In the genomic region with DNA sequence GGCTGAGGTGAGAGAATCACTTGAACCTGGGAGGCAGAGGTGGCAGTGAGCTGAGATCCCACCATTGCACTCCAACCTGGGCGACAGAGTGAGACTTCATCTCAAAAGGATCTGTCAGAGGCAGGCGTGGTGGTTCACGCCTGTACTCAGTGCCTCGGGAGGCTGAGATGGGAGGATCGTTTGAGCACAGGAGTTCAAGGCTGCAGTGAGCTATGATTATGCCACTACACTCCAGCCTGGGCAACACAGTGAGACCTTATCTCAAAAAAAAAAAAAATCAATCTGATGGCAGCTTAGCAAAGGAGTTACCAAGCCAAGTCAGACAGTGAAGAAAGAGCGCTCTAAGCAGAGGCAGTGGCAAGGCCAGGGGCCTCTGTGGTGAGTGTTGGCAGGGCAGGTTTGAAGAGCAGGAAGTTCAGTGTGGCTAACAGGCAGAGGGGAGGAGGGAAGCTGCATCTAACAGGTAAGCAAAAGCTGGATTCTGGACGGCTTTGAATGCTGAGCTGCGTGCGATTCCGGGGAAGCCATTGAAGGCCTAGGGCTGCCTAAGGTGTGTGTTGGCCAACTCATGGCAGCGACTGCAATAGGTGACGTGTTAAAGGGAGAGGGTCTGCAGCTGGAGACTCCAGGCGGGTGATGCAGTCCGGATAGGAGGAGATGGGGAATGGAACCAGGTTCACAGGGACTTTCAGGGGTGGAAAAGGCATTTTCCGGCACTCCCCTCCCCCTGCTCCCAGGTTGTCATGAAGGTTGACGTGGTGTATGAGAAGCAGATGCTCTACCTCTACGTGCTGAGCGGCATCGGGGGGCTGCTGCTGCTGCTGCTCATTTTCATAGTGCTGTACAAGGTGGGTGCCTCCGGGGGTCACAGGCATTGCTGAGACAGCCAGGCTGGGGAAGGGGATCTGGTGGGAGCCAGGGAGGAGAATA, we compare ENCODE assay signal across 24 cellular contexts. TPM values are rescaled to one million over a fixed set of nuclear protein-coding genes. Genes with fewer than 3 reads are reported as not detected.
DNase-seq lines count a peak whose midpoint lies in the region; ATAC-seq, FAIRE-seq and TF ChIP-seq lines count a peak whose summit lies in the region.
"Had no signal": no experiment of that assay in that cellular context is flagged by ENCODE, and none has a peak within 500 bp of the region (broad histone marks: within the 10 kb centered on the region; RNA-seq: fewer than 3 reads in every experiment).

No MANE protein-coding gene starts in this region.

- no peak overlapping the region for H3K4me3 Mint-ChIP-seq in activated naive CD4-positive, alpha-beta T cell treated with anti-CD3 and anti-CD28 coated beads, Interleukin-2, amount 50 U/mL, for 24 hours
- H3K4me3 Mint-ChIP-seq in type B pancreatic cell = no peak overlapping the region
- H3K4me3 Mint-ChIP-seq: activated CD4-positive, alpha-beta memory T cell treated with anti-CD3 and anti-CD28 coated beads for 36 hours; H9 had no signal

- H3K79me2 ChIP-seq in Loucy (ENCODE audit: insufficient read depth, low read length) = no peaks in the 10 kb centered on the region; the same call in 1 of the 2 replicates
- no peaks in the 10 kb centered on the region for H3K79me2 ChIP-seq in H1 (ENCODE audit: control insufficient read depth in 1 of 2, insufficient read depth in 2 of 2, low read length in 2 of 2)

- no peak overlapping the region for H2BK20ac ChIP-seq in H1 (ENCODE audit: low read length)

- H3K4me2 ChIP-seq in Loucy (ENCODE audit: low read depth, low read length, poor library complexity, severe bottlenecking) (peak overlapping the region; percentile 24), H1 (ENCODE audit: insufficient read depth in 1 of 2, low read depth in 2 of 2, low read length in 2 of 2) (no peak overlapping the region)
- H3K4me2 ChIP-seq: KMS-11 had no signal

- no peaks in the 10 kb centered on the region for H3K9me2 ChIP-seq in Loucy (replicated peaks; ENCODE audit: low read depth, low read length)

- no peaks in the 10 kb centered on the region for H3K9me3 ChIP-seq in Loucy (ENCODE audit: insufficient read depth, low read depth, low read length)
- H3K9me3 ChIP-seq in H1 (ENCODE audit: insufficient read depth in 2 of 2, low read depth in 1 of 2, low read length in 1 of 2) = no peaks in the 10 kb centered on the region
- no peaks in the 10 kb centered on the region for H3K9me3 ChIP-seq in body of pancreas

- H4K20me1 ChIP-seq in Loucy (ENCODE audit: insufficient read depth, low read length, poor library complexity, severe bottlenecking) (no peaks in the 10 kb centered on the region), H1 (replicated peaks in 1 of 2; ENCODE audit: control insufficient read depth in 1 of 2, insufficient read depth in 2 of 2, low read length in 2 of 2) (no peaks in the 10 kb centered on the region)

- peak overlapping the region; percentile 60; the same call in 1 of the 2 replicates for H2BK12ac ChIP-seq in H1 (ENCODE audit: low read depth, low read length)

- H3K4me3 ChIP-seq in Loucy (ENCODE audit: low read length, poor library complexity, severe bottlenecking) (no peak overlapping the region), H1 (ENCODE audit: extremely low read depth in 1 of 4, insufficient read depth in 2 of 4, low read depth in 3 of 4, low read length in 4 of 4) (no peak overlapping the region), body of pancreas (no peak overlapping the region)
- H3K4me3 ChIP-seq: SK-N-MC had no signal

- no peak for TF ChIP-seq RAD21 in H1 (IDR thresholded peaks at IDR 0.05 in 1 of 2, conservative IDR thresholded peaks at IDR 0.05 in 1 of 2; ENCODE audit: low read depth in 2 of 2, low read length in 2 of 2)

- H3K27ac ChIP-seq in H1 (ENCODE audit: low read depth, low read length) (no peak overlapping the region), body of pancreas (no peak overlapping the region)
- H3K27ac ChIP-seq: KMS-11, SK-N-MC had no signal

- H3K14ac ChIP-seq in H1 (ENCODE audit: insufficient read length) = no peak overlapping the region

- no peak overlapping the region for H2BK5ac ChIP-seq in H1 (ENCODE audit: low read depth, low read length)

- H3K18ac ChIP-seq in H1 (ENCODE audit: extremely low read depth, low read length) = no peak overlapping the region

- H3K23me2 ChIP-seq in H1 (ENCODE audit: low read depth, low read length) = no peaks in the 10 kb centered on the region

- no peak overlapping the region for H4K5ac ChIP-seq in H1 (ENCODE audit: insufficient read length, low read depth, low read length)

- 90% methylated on average over 20 of the region's 20 CpGs; no CpG with 5 or more reads in 1 of the 2 experiments for WGBS in H1 (ENCODE audit: extremely low coverage in 1 of 2, insufficient coverage in 1 of 2, insufficient read length in 1 of 2, insufficient replicate concordance in 2 of 2, low coverage in 1 of 2, low lambda C conversion rate in 2 of 2, missing lambda C conversion rate in 1 of 2), 2 experiments
- 80% methylated on average over 16 to 20 of the region's 20 CpGs for WGBS in body of pancreas, 2 donors

- H2BK120ac ChIP-seq in H1 (replicated peaks; ENCODE audit: low read depth, low read length) = no peak overlapping the region

- FAIRE-seq in H1 (lab: Jason Lieb, UNC) = no peak

- POLR2A ChIA-PET in H1 (lab: Charles Lee; ENCODE audit: partially characterized antibody) = interaction anchor here (1.0 to 1.5 kb wide), 3 partner anchors 16 to 110 kb away, joined by 3 to 6 read pairs (median 3); a partner anchor contains a TSS

- no peak overlapping the region for H3K56ac ChIP-seq in H1 (replicated peaks; ENCODE audit: insufficient read length, low read depth, low read length)

- no peak for DNase-seq in activated naive CD4-positive, alpha-beta T cell treated with anti-CD3 and anti-CD28 coated beads, Interleukin-2, amount 50 U/mL, for 16 hours
- DNase-seq in H1 (ENCODE audit: low read depth in 1 of 2, low spot score in 2 of 2) (no peak), type B pancreatic cell (ENCODE audit: extremely low spot score, unreplicated experiment) (no peak), NCI-H345 treated with DMSO at 0.1 percent for 48 hours (lab: John Stamatoyannopoulos, UW; ENCODE audit: unreplicated experiment) (no peak), body of pancreas (no peak)
- DNase-seq: activated CD4-positive, alpha-beta memory T cell treated with anti-CD3 and anti-CD28 coated beads for 36 hours; activated T-cell treated with anti-CD3 and anti-CD28 coated beads, Interleukin-2, amount 50 U/mL, for 48 hours; C1 segment of cervical spinal cord; DMS 273 treated with DMSO at 0.1 percent for 48 hours; GDM1; glutamatergic neuron; H9; NCI-H1694 treated with DMSO at 0.1 percent for 48 hours; retina; RPMI8226; stimulated activated CD4-positive, alpha-beta T cell treated with anti-CD3 and anti-CD28 coated beads, Interleukin-4, amount 100 ng/mL, for 24 hours; T-helper 9 cell had no signal

- H3K27ac Mint-ChIP-seq in activated naive CD4-positive, alpha-beta T cell treated with anti-CD3 and anti-CD28 coated beads, Interleukin-2, amount 50 U/mL, for 24 hours = peak overlapping the region; percentile 89
- H3K27ac Mint-ChIP-seq in type B pancreatic cell = peak overlapping the region; percentile 32
- H3K27ac Mint-ChIP-seq: activated CD4-positive, alpha-beta memory T cell treated with anti-CD3 and anti-CD28 coated beads for 36 hours; H9 had no signal

- H3K23ac ChIP-seq in H1 (ENCODE audit: insufficient read length) = no peak overlapping the region

- H3K9me3 Mint-ChIP-seq in activated naive CD4-positive, alpha-beta T cell treated with anti-CD3 and anti-CD28 coated beads, Interleukin-2, amount 50 U/mL, for 24 hours = no peaks in the 10 kb centered on the region
- no peaks in the 10 kb centered on the region for H3K9me3 Mint-ChIP-seq in type B pancreatic cell
- H3K9me3 Mint-ChIP-seq: activated CD4-positive, alpha-beta memory T cell treated with anti-CD3 and anti-CD28 coated beads for 36 hours; H9 had no signal

- no peak overlapping the region for H3K9ac ChIP-seq in Loucy (ENCODE audit: low read depth, low read length, poor library complexity, severe bottlenecking)
- H3K9ac ChIP-seq in H1 (replicated peaks in 1 of 4; ENCODE audit: extremely low read depth in 1 of 4, low read depth in 3 of 4, low read length in 3 of 4) = no peak overlapping the region
- H3K9ac ChIP-seq: KMS-11 had no signal

- H3K4ac ChIP-seq in H1 (replicated peaks; ENCODE audit: insufficient read length, low read depth, low read length) = no peak overlapping the region

- H2AFZ ChIP-seq in Loucy (ENCODE audit: low read length) = no peak overlapping the region
- no peak overlapping the region for H2AFZ ChIP-seq in H1 (ENCODE audit: low read length)

- no peak for ATAC-seq in body of pancreas

- no peaks in the 10 kb centered on the region for H3K27me3 ChIP-seq in Loucy (ENCODE audit: insufficient read depth, low read length, poor library complexity, severe bottlenecking)
- no peaks in the 10 kb centered on the region; a peak in 1 of 7 replicates for H3K27me3 ChIP-seq in H1 (replicated peaks in 1 of 4; ENCODE audit: control insufficient read depth in 3 of 4, extremely low read depth in 1 of 4, insufficient read depth in 3 of 4, low read length in 3 of 4)
- no peaks in the 10 kb centered on the region for H3K27me3 ChIP-seq in body of pancreas

- H4K91ac ChIP-seq in H1 (replicated peaks; ENCODE audit: insufficient read length, low read length) = no peak overlapping the region

- H3K36me3 ChIP-seq in Loucy (ENCODE audit: insufficient read depth, low read length) (no peaks in the 10 kb centered on the region; the same call in 1 of the 2 replicates), H1 (ENCODE audit: control insufficient read depth in 2 of 4, insufficient read depth in 4 of 4, low read length in 3 of 4) (peaks cover 0 to 2% (median 0%) of the 10 kb centered on the region in 4 experiments; a peak in 1 of 8 replicates), body of pancreas (replicated peaks in 1 of 2; ENCODE audit: insufficient read depth in 1 of 2, low read depth in 2 of 2) (no peaks in the 10 kb centered on the region)

- no peaks in the 10 kb centered on the region for H3F3A ChIP-seq in Loucy (ENCODE audit: low read depth)

- no peaks in the 10 kb centered on the region for H3K27me3 Mint-ChIP-seq in activated naive CD4-positive, alpha-beta T cell treated with anti-CD3 and anti-CD28 coated beads, Interleukin-2, amount 50 U/mL, for 24 hours
- no peaks in the 10 kb centered on the region for H3K27me3 Mint-ChIP-seq in type B pancreatic cell
- H3K27me3 Mint-ChIP-seq: activated CD4-positive, alpha-beta memory T cell treated with anti-CD3 and anti-CD28 coated beads for 36 hours had no signal

- no peak overlapping the region for H2BK15ac ChIP-seq in H1 (ENCODE audit: low read length)

- no peaks in the 10 kb centered on the region for H3K79me1 ChIP-seq in H1 (ENCODE audit: low read depth, low read length)

- intact Hi-C loops in body of pancreas (cut with DNase I) = loop anchor here (5.0 kb wide), 1 partner anchor 87 kb away; a partner anchor contains a TSS

- TF ChIP-seq EP300 in H1 (IDR thresholded peaks at IDR 0.05; ENCODE audit: borderline replicate concordance in 1 of 2, low read depth in 2 of 2, low read length in 2 of 2) = no peak

- no peak overlapping the region for H4K8ac ChIP-seq in H1 (ENCODE audit: extremely low read depth, insufficient read depth, low read length)

- CTCF ChIA-PET in H1 (lab: Charles Lee; ENCODE audit: partially characterized antibody) = interaction anchor here (0.6 to 3.2 kb wide), 10 partner anchors 10 to 178 kb away, joined by 3 to 16 read pairs (median 5); a partner anchor contains a TSS

- TF ChIP-seq CTCF in Loucy (conservative IDR thresholded peaks at IDR 0.05; ENCODE audit: low read length) (no peak), H1 (IDR thresholded peaks at IDR 0.05; ENCODE audit: control extremely low read depth in 1 of 3, insufficient read depth in 1 of 3, low read depth in 1 of 3, low read length in 3 of 3) (no peak), type B pancreatic cell (conservative IDR thresholded peaks at IDR 0.05) (no peak), body of pancreas (IDR thresholded peaks at IDR 0.05) (no peak)

- H3K4me1 ChIP-seq in Loucy (ENCODE audit: insufficient read depth, low read length, poor library complexity, severe bottlenecking) (peaks cover 9% of the 10 kb centered on the region), H1 (replicated peaks in 1 of 4; ENCODE audit: control insufficient read depth in 3 of 4, insufficient read depth in 4 of 4, low read length in 3 of 4) (no peaks in the 10 kb centered on the region), body of pancreas (peaks cover 4% of the 10 kb centered on the region)

- H3K36me3 Mint-ChIP-seq in activated naive CD4-positive, alpha-beta T cell treated with anti-CD3 and anti-CD28 coated beads, Interleukin-2, amount 50 U/mL, for 24 hours = peaks cover 20% of the 10 kb centered on the region
- H3K36me3 Mint-ChIP-seq in type B pancreatic cell = no peaks in the 10 kb centered on the region

- TF ChIP-seq POLR2A in H1 (IDR thresholded peaks at IDR 0.05; ENCODE audit: control extremely low read depth in 1 of 2, low read depth in 2 of 2, low read length in 2 of 2) = no peak
- no peak for TF ChIP-seq POLR2A in body of pancreas (IDR thresholded peaks at IDR 0.05)

- H2AK5ac ChIP-seq in H1 (ENCODE audit: low read depth, low read length) = no peak overlapping the region

- peaks cover 4% of the 10 kb centered on the region for H3K4me1 Mint-ChIP-seq in activated naive CD4-positive, alpha-beta T cell treated with anti-CD3 and anti-CD28 coated beads, Interleukin-2, amount 50 U/mL, for 24 hours
- peaks cover 6% of the 10 kb centered on the region for H3K4me1 Mint-ChIP-seq in type B pancreatic cell (ENCODE audit: unreplicated experiment)
- H3K4me1 Mint-ChIP-seq: H9 had no signal

RNA-seq across cellular contexts. Expression of a gene that starts 7.0 kb away (rescaled TPM):
- 34.7 and 36.1 TPM in 2 replicates for total RNA-seq in H1 (2021; fragmentation: NEBNext Ultra II Directional; extraction: Animal tissue kit (Norgen Biotek cat#: 25700))
- 47.7 and 63.3 TPM in 2 replicates for polyA plus RNA-seq in H1 (2011; rRNA removed)
- 42.8 TPM for polyA plus RNA-seq in H1 (2011; cell fraction: cytosol; rRNA removed)
- 40.0 TPM for polyA plus RNA-seq in H1 (2011; cell fraction: nucleus; rRNA removed)
- polyA plus RNA-seq in H1 (2012, experiment 1 of 2) = 25.3 to 31.6 TPM (median 27.9 TPM) in 4 replicates
- polyA plus RNA-seq in H1 (2012, experiment 2 of 2) = 28.8 TPM
- polyA plus RNA-seq in H1 (2013, experiment 1 of 2) = 26.6 TPM
- 28.4 TPM for polyA plus RNA-seq in H1 (2013, experiment 2 of 2)
- polyA minus RNA-seq in H1 (2011; rRNA and poly(A)+ RNA removed) = 14.0 and 14.1 TPM in 2 replicates
- polyA minus RNA-seq in H1 (2011; cell fraction: cytosol; rRNA and poly(A)+ RNA removed) = 29.0 TPM
- polyA minus RNA-seq in H1 (2011; cell fraction: nucleus; rRNA and poly(A)+ RNA removed) = 15.6 TPM
- 58.7 and 59.6 TPM in 2 replicates for total RNA-seq in type B pancreatic cell (ENCODE audit: low replicate concordance)
- 10 to 100 TPM; 17.8 to 24.1 TPM for total RNA-seq in body of pancreas

RNA-seq across cellular contexts. Expression of a gene that starts 15.3 kb away (rescaled TPM):
- total RNA-seq in H1 (2021; fragmentation: NEBNext Ultra II Directional; extraction: Animal tissue kit (Norgen Biotek cat#: 25700)) = 10.3 and 12.0 TPM in 2 replicates
- polyA plus RNA-seq in H1 (2011; rRNA removed) = 9.9 and 10.7 TPM in 2 replicates
- polyA plus RNA-seq in H1 (2011; cell fraction: cytosol; rRNA removed) = 8.8 TPM
- polyA plus RNA-seq in H1 (2011; cell fraction: nucleus; rRNA removed) = 7.6 TPM
- 5.0 to 6.3 TPM (median 5.5 TPM) in 4 replicates for polyA plus RNA-seq in H1 (2012, experiment 1 of 2)
- polyA plus RNA-seq in H1 (2012, experiment 2 of 2) = 7.7 TPM
- polyA plus RNA-seq in H1 (2013, experiment 1 of 2) = 5.0 TPM
- polyA plus RNA-seq in H1 (2013, experiment 2 of 2) = 5.1 TPM
- 6.0 and 6.5 TPM in 2 replicates for polyA minus RNA-seq in H1 (2011; rRNA and poly(A)+ RNA removed)
- 6.8 TPM for polyA minus RNA-seq in H1 (2011; cell fraction: cytosol; rRNA and poly(A)+ RNA removed)
- polyA minus RNA-seq in H1 (2011; cell fraction: nucleus; rRNA and poly(A)+ RNA removed) = 11.6 TPM
- total RNA-seq in type B pancreatic cell (ENCODE audit: low replicate concordance) = 9.3 and 11.4 TPM in 2 replicates
- total RNA-seq in body of pancreas = 10 to 100 TPM; 10.2 to 11.4 TPM

RNA-seq across cellular contexts. Expression of a gene that starts 38.8 kb away (rescaled TPM):
- total RNA-seq in H1 (2021; fragmentation: NEBNext Ultra II Directional; extraction: Animal tissue kit (Norgen Biotek cat#: 25700)) = 7.7 and 8.4 TPM in 2 replicates
- 5.7 and 8.3 TPM in 2 replicates for polyA plus RNA-seq in H1 (2011; rRNA removed)
- polyA plus RNA-seq in H1 (2011; cell fraction: cytosol; rRNA removed) = 5.5 TPM
- 8.2 TPM for polyA plus RNA-seq in H1 (2011; cell fraction: nucleus; rRNA removed)
- 4.7 to 5.7 TPM (median 5.0 TPM) in 4 replicates for polyA plus RNA-seq in H1 (2012, experiment 1 of 2)
- polyA plus RNA-seq in H1 (2012, experiment 2 of 2) = 5.7 TPM
- 4.9 TPM for polyA plus RNA-seq in H1 (2013, experiment 1 of 2)
- 4.6 TPM for polyA plus RNA-seq in H1 (2013, experiment 2 of 2)
- polyA minus RNA-seq in H1 (2011; rRNA and poly(A)+ RNA removed) = 2.0 and 2.3 TPM in 2 replicates
- 7.2 TPM for polyA minus RNA-seq in H1 (2011; cell fraction: cytosol; rRNA and poly(A)+ RNA removed)
- 4.4 TPM for polyA minus RNA-seq in H1 (2011; cell fraction: nucleus; rRNA and poly(A)+ RNA removed)
- total RNA-seq in type B pancreatic cell (ENCODE audit: low replicate concordance) = 16.8 and 20.2 TPM in 2 replicates
- total RNA-seq in body of pancreas = 10 to 100 TPM in 1 of 2 donors, 1 to 10 TPM in 1; 8.3 to 23.7 TPM

RNA-seq across cellular contexts. Expression of a gene that starts 46.8 kb away (rescaled TPM):
- not detected in 2 replicates for total RNA-seq in H1 (2021; fragmentation: NEBNext Ultra II Directional; extraction: Animal tissue kit (Norgen Biotek cat#: 25700))
- polyA plus RNA-seq in H1 (2011; rRNA removed) = 0.02 TPM in 1 of 2 replicates, not detected in the other
- polyA plus RNA-seq in H1 (2011; cell fraction: cytosol; rRNA removed) = 0.13 TPM
- 0.03 TPM for polyA plus RNA-seq in H1 (2011; cell fraction: nucleus; rRNA removed)
- 0.03 to 0.61 TPM in 2 of 4 replicates, not detected in the others for polyA plus RNA-seq in H1 (2012, experiment 1 of 2)
- not detected for polyA plus RNA-seq in H1 (2012, experiment 2 of 2)
- polyA plus RNA-seq in H1 (2013, experiment 1 of 2) = 0.04 TPM
- polyA plus RNA-seq in H1 (2013, experiment 2 of 2) = 0.09 TPM
- 0.24 and 0.25 TPM in 2 replicates for polyA minus RNA-seq in H1 (2011; rRNA and poly(A)+ RNA removed)
- not detected for polyA minus RNA-seq in H1 (2011; cell fraction: cytosol; rRNA and poly(A)+ RNA removed)
- not detected for polyA minus RNA-seq in H1 (2011; cell fraction: nucleus; rRNA and poly(A)+ RNA removed)
- total RNA-seq in type B pancreatic cell (ENCODE audit: low replicate concordance) = 0.33 and 0.48 TPM in 2 replicates
- 1 to 10 TPM; 1.3 to 9.2 TPM for total RNA-seq in body of pancreas
- total RNA-seq: dermis microvascular lymphatic vessel endothelial cell, H9, lung microvascular endothelial cell had no signal
- polyA plus RNA-seq: AG04450 had no signal

RNA-seq across cellular contexts. Expression of a gene that starts 52.1 kb away (rescaled TPM):
- 3.5 and 3.7 TPM in 2 replicates for total RNA-seq in H1 (2021; fragmentation: NEBNext Ultra II Directional; extraction: Animal tissue kit (Norgen Biotek cat#: 25700))
- polyA plus RNA-seq in H1 (2011; rRNA removed) = 2.7 and 6.3 TPM in 2 replicates
- polyA plus RNA-seq in H1 (2011; cell fraction: cytosol; rRNA removed) = 3.3 TPM
- polyA plus RNA-seq in H1 (2011; cell fraction: nucleus; rRNA removed) = 5.4 TPM
- 3.0 to 4.6 TPM (median 3.6 TPM) in 4 replicates for polyA plus RNA-seq in H1 (2012, experiment 1 of 2)
- 1.7 TPM for polyA plus RNA-seq in H1 (2012, experiment 2 of 2)
- polyA plus RNA-seq in H1 (2013, experiment 1 of 2) = 3.8 TPM
- 2.6 TPM for polyA plus RNA-seq in H1 (2013, experiment 2 of 2)
- polyA minus RNA-seq in H1 (2011; rRNA and poly(A)+ RNA removed) = 0.63 TPM in 2 replicates
- polyA minus RNA-seq in H1 (2011; cell fraction: cytosol; rRNA and poly(A)+ RNA removed) = 3.4 TPM
- polyA minus RNA-seq in H1 (2011; cell fraction: nucleus; rRNA and poly(A)+ RNA removed) = 3.1 TPM
- total RNA-seq in type B pancreatic cell (ENCODE audit: low replicate concordance) (9.8 and 14.3 TPM in 2 replicates), body of pancreas (10 to 100 TPM; 19.2 to 27.4 TPM)
